8 cellular contexts compared by ENCODE assay signal in the genomic region with DNA sequence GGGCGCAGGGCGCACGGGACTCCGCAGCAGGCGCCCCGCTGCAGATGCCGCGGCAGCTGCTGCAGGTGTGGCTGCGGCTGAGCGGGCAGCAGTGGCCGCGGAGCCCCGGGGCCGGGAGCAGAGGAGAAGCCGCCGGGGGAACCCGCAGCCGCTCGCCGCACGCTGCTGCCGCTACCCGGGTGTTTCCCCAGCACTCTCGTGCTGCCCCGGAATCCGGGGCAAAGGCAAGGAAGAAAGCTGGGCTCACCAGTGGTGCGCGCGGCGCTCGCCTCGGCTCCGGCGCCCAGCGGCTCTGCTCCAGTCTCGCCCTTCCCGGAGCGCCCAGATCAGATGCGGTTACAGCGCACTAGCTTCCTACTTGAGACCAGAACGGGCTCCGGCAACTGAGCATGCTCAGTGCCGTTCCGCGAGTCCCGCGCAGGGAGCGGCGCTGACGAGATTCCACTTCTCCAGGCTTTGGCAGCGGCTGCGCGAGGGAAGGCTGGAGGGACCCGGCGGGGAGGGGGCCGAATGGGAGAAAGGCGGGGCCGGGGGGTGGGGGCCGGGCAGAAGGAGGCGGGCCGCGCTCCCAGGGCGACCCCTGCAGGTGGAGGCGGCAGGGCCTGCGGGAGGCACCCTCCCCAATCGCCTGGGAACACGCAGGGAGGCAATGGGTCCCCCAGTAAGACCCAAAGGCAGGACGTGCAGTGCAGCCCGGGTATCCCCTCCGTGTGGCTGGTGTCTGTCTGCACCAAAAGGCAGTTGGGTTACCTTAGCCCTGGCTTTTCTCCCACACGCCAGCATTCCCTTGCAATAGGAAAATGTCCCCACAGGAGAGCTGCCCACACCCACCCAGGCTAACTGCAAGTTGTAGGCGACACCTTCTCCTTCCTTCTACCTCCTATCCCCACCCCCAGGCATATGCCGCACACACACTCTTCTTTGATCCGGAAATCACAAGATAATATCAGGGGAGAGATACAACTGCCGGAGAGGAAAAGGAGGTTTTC. TPM values are rescaled to one million over a fixed set of nuclear protein-coding genes. Genes with fewer than 3 reads are reported as not detected.
DNase-seq lines count a peak whose midpoint lies in the region; ATAC-seq and TF ChIP-seq lines count a peak whose summit lies in the region.

A gene (minus strand): TSS at position 385 of the 989 bp plus-strand sequence. CDS start 181,288 bp downstream, outside the sequence.

- no peaks in the 10 kb centered on the region for H3K36me3 ChIP-seq in A673 (ENCODE audit: insufficient read depth, low read length, poor library complexity, severe bottlenecking)

- peak within 1 kb of the TSS; percentile 52 to 73 (median 69) for H3K4me3 Mint-ChIP-seq in T-cell
- peak within 1 kb of the TSS; percentile 50 for H3K4me3 Mint-ChIP-seq in central memory CD8-positive, alpha-beta T cell

- peak; percentile 61 for ATAC-seq in GM18502 (IDR thresholded peaks at IDR 0.05; ENCODE audit: poor library complexity, unreplicated experiment)
- peak; percentile 42 for ATAC-seq in HG02884 (IDR thresholded peaks at IDR 0.05; ENCODE audit: unreplicated experiment)
- peak; percentile 36 to 60 (median 57) for ATAC-seq in T-cell (replicated peaks in 1 of 4)
- no peak for ATAC-seq in central memory CD8-positive, alpha-beta T cell (replicated peaks; ENCODE audit: extremely low read depth, poor library complexity, severe bottlenecking)

- H3K4me1 Mint-ChIP-seq in T-cell: peaks cover 13 to 30% (median 25%) of the 10 kb centered on the region in 3 donors
- H3K4me1 Mint-ChIP-seq in central memory CD8-positive, alpha-beta T cell: no peaks in the 10 kb centered on the region

- POLR2A ChIA-PET in A673 (lab: Charles Lee; ENCODE audit: low non-redundant PET): interaction anchor here (0.5 to 0.6 kb wide), 2 partner anchors 42 to 240 kb away, joined by 4 read pairs; no protein-coding TSS in a partner anchor
- POLR2A ChIA-PET in T-cell (lab: Charles Lee): no interaction called here

- CTCF ChIA-PET in A673 (lab: Charles Lee): interaction anchor here (0.6 to 1.5 kb wide), 14 partner anchors 17 to 1850 kb away, joined by 3 to 12 read pairs (median 4); a partner anchor contains a TSS
- CTCF ChIA-PET in T-cell (lab: Charles Lee): no interaction called here

- peak; percentile 84 for TF ChIP-seq CTCF in A673 (conservative IDR thresholded peaks at IDR 0.05; ENCODE audit: low read depth, low read length)

- H3K4me3 ChIP-seq in A673 (ENCODE audit: low read depth, low read length, poor library complexity, severe bottlenecking) (peak within 1 kb of the TSS; percentile 75), skin epidermis (peak within 1 kb of the TSS; percentile 54 to 87 (median 83))

- H3K9me3 Mint-ChIP-seq in T-cell: no peaks in the 10 kb centered on the region
- no peaks in the 10 kb centered on the region for H3K9me3 Mint-ChIP-seq in central memory CD8-positive, alpha-beta T cell

- peaks cover 17% of the 10 kb centered on the region for H3K27me3 ChIP-seq in A673 (replicated peaks; ENCODE audit: insufficient read depth, low read depth, low read length, poor library complexity)

- peak within 1 kb of the TSS in 1 of 2 donors; percentile 33 for H3K27ac Mint-ChIP-seq in T-cell
- no peak within 1 kb of the TSS for H3K27ac Mint-ChIP-seq in central memory CD8-positive, alpha-beta T cell (ENCODE audit: low read depth)

- peaks cover 53 to 57% of the 10 kb centered on the region in 2 donors for H3K27me3 Mint-ChIP-seq in T-cell
- H3K27me3 Mint-ChIP-seq in central memory CD8-positive, alpha-beta T cell: peaks cover 72% of the 10 kb centered on the region

- peaks cover 21% of the 10 kb centered on the region for H3K4me1 ChIP-seq in A673 (ENCODE audit: insufficient read depth, low read length, poor library complexity, severe bottlenecking)

- intact Hi-C loops in A673 (cut with micrococcal nuclease; ENCODE audit: unreplicated experiment): loop anchor here (1.0 to 5.0 kb wide), 5 partner anchors 43 to 477 kb away; a partner anchor contains a TSS

- H3K36me3 Mint-ChIP-seq in T-cell: no peaks in the 10 kb centered on the region
- H3K36me3 Mint-ChIP-seq in central memory CD8-positive, alpha-beta T cell (ENCODE audit: insufficient read depth): no peaks in the 10 kb centered on the region

- no peaks in the 10 kb centered on the region for H3K9me3 ChIP-seq in A673 (ENCODE audit: low read depth, low read length, poor library complexity, severe bottlenecking)

- H3K27ac ChIP-seq in A673 (ENCODE audit: low read depth, low read length, poor library complexity, severe bottlenecking) (peak within 1 kb of the TSS; percentile 50), skin epidermis (peak within 1 kb of the TSS; percentile 10 to 93 (median 82))

- DNase-seq in A673 (ENCODE audit: low spot score): peak; percentile 98
- DNase-seq in NCI-H146 (lab: John Stamatoyannopoulos, UW): peak; percentile 97
- peak in 5 of 34 experiments; percentile 3 to 11 (median 8) for DNase-seq in T-cell
- DNase-seq in central memory CD8-positive, alpha-beta T cell (ENCODE audit: low spot score in 2 of 2): no peak
- DNase-seq in inferior parietal cortex (ENCODE audit: extremely low spot score): peak; percentile 94

- no TSS peak for BruUV-seq in A673 (replicated peaks; lab: Mats Ljungman, UMichigan)

RNA-seq across cellular contexts. Expression of the gene that starts here (rescaled TPM):
- 10.3 and 17.6 TPM in 2 replicates for total RNA-seq in A673 (2021)
- total RNA-seq in T-cell: 1 to 10 TPM in 1 of 5 donors, under 1 TPM in 4; 0.23 to 1.6 (median 0.70) TPM

Comparison
In these comparisons a context has a peak if more than half of its experiments do, and no peak if none do; other contexts are left out.
1. DNase-seq: peak in A673 (single experiment), NCI-H146 (single experiment) and inferior parietal cortex (single experiment); none in central memory CD8-positive, alpha-beta T cell (0 of 2).